ENCODE assay signal across 8 cellular contexts in genomic region chr15:70763120-70763949, GRCh38. TPM values are rescaled to one million over a fixed set of nuclear protein-coding genes. Genes with fewer than 3 reads are reported as not detected.
A peak's percentile ranks its signal among the peaks of the same experiment; 100 is the strongest.
DNase-seq lines count a peak whose midpoint lies in the region; ATAC-seq, FAIRE-seq and TF ChIP-seq lines count a peak whose summit lies in the region.

Gene UACA (minus strand): TSS chr15:70763558. CDS start chr15:70763407, 151 bp downstream.

- intact Hi-C loops in heart left ventricle (cut with DNase I) (loop anchor here in 5 of 10 donors (1.0 to 10.0 kb wide), 7 partner anchors 12 to 81 kb away; no protein-coding TSS in a partner anchor), pancreas (cut with DNase I) (no loop called here)

- H3K9me3 ChIP-seq in ES-I3 (ENCODE audit: control insufficient read depth, insufficient read depth, low read length) (no peaks in the 10 kb centered on the region), heart left ventricle (no peaks in the 10 kb centered on the region), pancreas (no peaks in the 10 kb centered on the region), thymus (ENCODE audit: control insufficient read depth) (no peaks in the 10 kb centered on the region)

- H3K4me1 Mint-ChIP-seq in T-helper 1 cell treated with Interleukin-12 subunit alpha and Interleukin-12 subunit beta and Interleukin-4 antibody, amounts not matched to agents 30 μg/mL and 1 μg/mL, for 36 hours (ENCODE audit: low read depth) = peaks cover 17% of the 10 kb centered on the region

- H3K36me3 ChIP-seq in ES-I3 (ENCODE audit: insufficient read depth, low read length) (no peaks in the 10 kb centered on the region), heart left ventricle (peaks cover 0 to 7% (median 0%) of the 10 kb centered on the region in 9 donors), pancreas (no peaks in the 10 kb centered on the region), thymus (ENCODE audit: control insufficient read depth, insufficient read depth) (no peaks in the 10 kb centered on the region)

- H3K4me3 Mint-ChIP-seq in T-helper 1 cell treated with Interleukin-12 subunit alpha and Interleukin-12 subunit beta and Interleukin-4 antibody, amounts not matched to agents 30 μg/mL and 1 μg/mL, for 36 hours = peak within 1 kb of the TSS; percentile 86

- TF ChIP-seq POLR2A in heart left ventricle (IDR thresholded peaks at IDR 0.05) = peak; percentile 95 to 99

- WGBS in heart left ventricle, 4 donors = 0 to 1% (median 0%) methylated on average over 47 to 79 of the region's 79 CpGs
- 0% methylated on average over 74 to 79 of the region's 79 CpGs for WGBS in pancreas, 2 donors
- WGBS in thymus = 1% methylated on average over 79 of the region's 79 CpGs

- peaks cover 59% of the 10 kb centered on the region for H3K27me3 Mint-ChIP-seq in T-helper 1 cell treated with Interleukin-12 subunit alpha and Interleukin-12 subunit beta and Interleukin-4 antibody, amounts not matched to agents 30 μg/mL and 1 μg/mL, for 36 hours (ENCODE audit: low read depth)

- TF ChIP-seq CTCF in HFF-Myc (IDR thresholded peaks at IDR 0.05; ENCODE audit: low read depth, low read length, missing control alignments) (no peak), heart left ventricle (IDR thresholded peaks at IDR 0.05) (peak in 6 of 12 donors; percentile 14 to 54 (median 26)), pancreas (IDR thresholded peaks at IDR 0.05) (no peak)

- peak within 1 kb of the TSS; percentile 93 for H3K9ac ChIP-seq in ES-I3 (ENCODE audit: low read depth, low read length)

- peak; percentile 96 to 98 (median 98) for ATAC-seq in heart left ventricle
- ATAC-seq in pancreas = peak; percentile 93 to 98 (median 96)

- FAIRE-seq in pancreas (lab: Jason Lieb, UNC) = peak; percentile 13

- H3K4me3 ChIP-seq in HFF-Myc (replicated peaks; ENCODE audit: low read depth, low read length) (peak within 1 kb of the TSS; percentile 95), heart left ventricle (peak within 1 kb of the TSS; percentile 71 to 97 (median 90)), pancreas (peak within 1 kb of the TSS; percentile 52 to 89 (median 72)), thymus (ENCODE audit: low read length) (peak within 1 kb of the TSS; percentile 48)

- H3K27me3 ChIP-seq in heart left ventricle (no peaks in the 10 kb centered on the region), pancreas (no peaks in the 10 kb centered on the region), thymus (ENCODE audit: control insufficient read depth, insufficient read depth) (peaks cover 26% of the 10 kb centered on the region)

- DNase-seq in HFF-Myc (ENCODE audit: extremely low read depth, low read depth) = peak; percentile 94
- peak; percentile 98 for DNase-seq in NCI-H1105 (lab: John Stamatoyannopoulos, UW)
- DNase-seq in amniotic stem cell (lab: John Stamatoyannopoulos, UW) = peak; percentile 95
- DNase-seq in heart left ventricle = peak; percentile 97
- DNase-seq in pancreas = peak; percentile 95 to 98 (median 98)

- H3K36me3 Mint-ChIP-seq in T-helper 1 cell treated with Interleukin-12 subunit alpha and Interleukin-12 subunit beta and Interleukin-4 antibody, amounts not matched to agents 30 μg/mL and 1 μg/mL, for 36 hours (ENCODE audit: low read depth) = peaks cover 2% of the 10 kb centered on the region

- no peak within 1 kb of the TSS for H3K27ac Mint-ChIP-seq in T-helper 1 cell treated with Interleukin-12 subunit alpha and Interleukin-12 subunit beta and Interleukin-4 antibody, amounts not matched to agents 30 μg/mL and 1 μg/mL, for 36 hours

- peak within 1 kb of the TSS; percentile 87 to 99 (median 96) for H3K27ac ChIP-seq in heart left ventricle
- H3K27ac ChIP-seq in pancreas = peak within 1 kb of the TSS; percentile 81 to 96 (median 94)
- H3K27ac ChIP-seq in thymus (ENCODE audit: low read depth) = peak within 1 kb of the TSS; percentile 78

- H3K4me1 ChIP-seq in ES-I3 (ENCODE audit: insufficient read depth, low read length) (peaks cover 5% of the 10 kb centered on the region; the same call in 1 of the 2 replicates), heart left ventricle (peaks cover 0 to 72% (median 44%) of the 10 kb centered on the region in 12 donors), pancreas (peaks cover 7 to 17% (median 12%) of the 10 kb centered on the region in 3 donors), thymus (ENCODE audit: control insufficient read depth, insufficient read depth, low read length) (peaks cover 3% of the 10 kb centered on the region)

- H3K9me3 Mint-ChIP-seq in T-helper 1 cell treated with Interleukin-12 subunit alpha and Interleukin-12 subunit beta and Interleukin-4 antibody, amounts not matched to agents 30 μg/mL and 1 μg/mL, for 36 hours = no peaks in the 10 kb centered on the region

RNA-seq across cellular contexts. Expression of gene UACA, which starts in this region (rescaled TPM):
- total RNA-seq in heart left ventricle (10 to 100 TPM; 23.9 to 57.1 (median 51.2) TPM), pancreas (10 to 100 TPM; 15.4 to 29.5 (median 19.7) TPM)
- polyA plus RNA-seq in heart left ventricle (10 to 100 TPM; 10.7 to 41.4 TPM), pancreas (10 to 100 TPM; 24.0 to 39.5 TPM), thymus (23.8 TPM)

Comparison
In these comparisons a context has a peak if more than half of its experiments do, and no peak if none do; other contexts are left out.
1. Peak in every context shown above with its lines: DNase-seq, ATAC-seq, H3K4me3 ChIP-seq and H3K27ac ChIP-seq.